ENCODE assay signal across 8 cellular contexts in genomic region chr12:88242161-88242925, GRCh38.
DNase-seq lines count a peak whose midpoint lies in the region; ATAC-seq and TF ChIP-seq lines count a peak whose summit lies in the region.

No MANE protein-coding gene starts in this region.

- peak; percentile 71 for DNase-seq in pulmonary artery endothelial cell (ENCODE audit: low read depth, low spot score)
- no peak for DNase-seq in left colon
- DNase-seq in NCI-H128 (lab: John Stamatoyannopoulos, UW; ENCODE audit: unreplicated experiment), result no peak

- H3K4me1 Mint-ChIP-seq in brain, result peaks cover 6% of the 10 kb centered on the region

- no peak overlapping the region for H3K4me3 Mint-ChIP-seq in brain

- peak; percentile 63 for ATAC-seq in GM18867 (IDR thresholded peaks at IDR 0.05; ENCODE audit: unreplicated experiment)
- ATAC-seq in HG03432 (IDR thresholded peaks at IDR 0.05; ENCODE audit: unreplicated experiment), result peak; percentile 58
- ATAC-seq in HG03135 (IDR thresholded peaks at IDR 0.05; ENCODE audit: unreplicated experiment), result no peak
- ATAC-seq in GM21390 (IDR thresholded peaks at IDR 0.05; ENCODE audit: unreplicated experiment), result no peak
- ATAC-seq in left colon, result no peak

- peak overlapping the region in 3 of 5 experiments; percentile 32 to 85 (median 82) for H3K27ac Mint-ChIP-seq in brain

- H3K36me3 Mint-ChIP-seq in brain, result no peaks in the 10 kb centered on the region

- no peak for TF ChIP-seq CTCF in brain (conservative IDR thresholded peaks at IDR 0.05)

- peaks cover 0 to 10% (median 7%) of the 10 kb centered on the region in 5 experiments for H3K9me3 Mint-ChIP-seq in brain

- peaks cover 3% of the 10 kb centered on the region for H3K27me3 Mint-ChIP-seq in brain

- intact Hi-C loops in left colon (cut with DNase I, micrococcal nuclease), result no loop called here

Comparison
In these comparisons a context has a peak if more than half of its experiments do, and no peak if none do; other contexts are left out.
1. ATAC-seq: peak in GM18867 (single experiment) and HG03432 (single experiment); none in HG03135 (single experiment), GM21390 (single experiment) and left colon (single experiment).